In the genomic region with DNA sequence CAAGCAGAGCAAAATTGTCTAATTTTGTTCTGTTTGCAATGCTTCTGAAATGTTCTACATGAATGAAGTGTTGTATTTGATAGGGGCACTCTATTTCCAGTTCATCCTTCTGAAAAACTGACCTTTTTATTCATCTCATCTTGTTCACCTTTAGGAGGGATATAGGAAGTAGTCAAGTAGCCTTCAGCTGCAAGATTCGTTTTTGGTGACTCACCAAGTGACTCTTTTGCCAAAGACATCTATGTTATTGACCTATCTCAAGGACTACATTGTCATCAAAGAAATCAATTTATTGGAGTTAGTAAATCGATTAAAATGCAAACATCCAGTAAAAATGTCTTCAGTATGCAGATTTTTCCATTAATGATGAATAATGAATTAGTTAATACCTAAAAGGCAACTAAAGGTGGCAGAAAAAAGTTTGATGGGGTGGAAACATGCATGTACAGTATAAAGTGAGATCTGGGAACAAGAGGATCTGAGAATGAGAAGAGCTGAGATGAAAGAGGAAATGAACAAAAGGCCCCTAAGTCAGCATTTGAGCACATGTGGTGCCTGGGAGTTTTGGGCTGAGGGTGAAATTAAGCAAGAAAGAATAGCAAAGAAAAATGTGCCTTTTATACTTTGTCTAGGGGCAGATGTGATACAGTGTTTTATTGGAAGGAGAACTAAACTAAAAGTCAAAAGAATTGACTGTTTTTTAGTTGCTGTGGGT, we compare ENCODE assay signal across 19 cellular contexts.
DNase-seq lines count a peak whose midpoint lies in the region; ATAC-seq and TF ChIP-seq lines count a peak whose summit lies in the region.
"Had no signal": no experiment of that assay in that cellular context is flagged by ENCODE, and none has a peak within 500 bp of the region (broad histone marks: within the 10 kb centered on the region; RNA-seq: fewer than 3 reads in every experiment).

No MANE protein-coding gene starts in this region.

- H3K4me1 ChIP-seq in neural progenitor cell, result peaks cover 3% of the 10 kb centered on the region
- H3K4me1 ChIP-seq in thyroid gland, result no peaks in the 10 kb centered on the region

- no peaks in the 10 kb centered on the region for H4K20me1 ChIP-seq in neural progenitor cell (ENCODE audit: low read depth)

- H3K27me3 Mint-ChIP-seq in neural progenitor cell (ENCODE audit: insufficient read depth, low read depth), result no peaks in the 10 kb centered on the region
- H3K27me3 Mint-ChIP-seq: activated naive CD8-positive, alpha-beta T cell treated with anti-CD3 and anti-CD28 coated beads, Interleukin-2, amount 10 ng/mL, durations not matched to agents 7 days and 5 days; natural killer cell treated with Interleukin-12 subunit alpha and Interleukin-12 subunit beta and Interleukin-15 and Interleukin-18, amount 100 ng/mL, for 72 hours had no signal

- H3K9me3 ChIP-seq in neural progenitor cell (ENCODE audit: low read depth) (no peaks in the 10 kb centered on the region), thyroid gland (no peaks in the 10 kb centered on the region)

- H3K27ac Mint-ChIP-seq in neural progenitor cell, result no peak overlapping the region
- H3K27ac Mint-ChIP-seq: activated naive CD8-positive, alpha-beta T cell treated with anti-CD3 and anti-CD28 coated beads, Interleukin-2, amount 10 ng/mL, durations not matched to agents 7 days and 5 days; activated T-helper 1 cell treated with anti-CD3 and anti-CD28 coated beads, Interleukin-12 subunit alpha, Interleukin-12 subunit beta, Interleukin-2, Interleukin-4 antibody, amounts not matched to agents 30 ng/mL and 10 ng/mL and 1 ng/mL, durations not matched to agents 14 hours and 24 hours and 36 hours; natural killer cell treated with Interleukin-12 subunit alpha and Interleukin-12 subunit beta and Interleukin-15 and Interleukin-18, amount 100 ng/mL, for 72 hours had no signal

- H2AFZ ChIP-seq in neural progenitor cell (replicated peaks), result peak overlapping the region; percentile 78

- ATAC-seq in GM18867 (IDR thresholded peaks at IDR 0.05; ENCODE audit: unreplicated experiment) (peak; percentile 65), HG02884 (IDR thresholded peaks at IDR 0.05; ENCODE audit: unreplicated experiment) (peak; percentile 61), HG02642 (IDR thresholded peaks at IDR 0.05; ENCODE audit: poor library complexity, unreplicated experiment) (no peak)
- ATAC-seq: natural killer cell treated with Interleukin-12 subunit alpha and Interleukin-12 subunit beta and Interleukin-15 and Interleukin-18, amount 100 ng/mL, for 72 hours had no signal

- intact Hi-C loops in thyroid gland (cut with DNase I), result no loop called here

- no peaks in the 10 kb centered on the region for H3K9me3 Mint-ChIP-seq in neural progenitor cell
- H3K9me3 Mint-ChIP-seq: activated naive CD8-positive, alpha-beta T cell treated with anti-CD3 and anti-CD28 coated beads, Interleukin-2, amount 10 ng/mL, durations not matched to agents 7 days and 5 days; activated T-helper 1 cell treated with anti-CD3 and anti-CD28 coated beads, Interleukin-12 subunit alpha, Interleukin-12 subunit beta, Interleukin-2, Interleukin-4 antibody, amounts not matched to agents 30 ng/mL and 10 ng/mL and 1 ng/mL, durations not matched to agents 14 hours and 24 hours and 36 hours had no signal

- no peak overlapping the region for H3K27ac ChIP-seq in neural progenitor cell
- H3K27ac ChIP-seq in thyroid gland, result no peak overlapping the region

- H3K4me3 Mint-ChIP-seq in neural progenitor cell, result no peak overlapping the region
- H3K4me3 Mint-ChIP-seq: activated naive CD8-positive, alpha-beta T cell treated with anti-CD3 and anti-CD28 coated beads, Interleukin-2, amount 10 ng/mL, durations not matched to agents 7 days and 5 days; activated T-helper 1 cell treated with anti-CD3 and anti-CD28 coated beads, Interleukin-12 subunit alpha, Interleukin-12 subunit beta, Interleukin-2, Interleukin-4 antibody, amounts not matched to agents 30 ng/mL and 10 ng/mL and 1 ng/mL, durations not matched to agents 14 hours and 24 hours and 36 hours; natural killer cell treated with Interleukin-12 subunit alpha and Interleukin-12 subunit beta and Interleukin-15 and Interleukin-18, amount 100 ng/mL, for 72 hours had no signal

- H3K27me3 ChIP-seq in neural progenitor cell (no peaks in the 10 kb centered on the region), thyroid gland (no peaks in the 10 kb centered on the region)

- H3F3A ChIP-seq in neural progenitor cell (ENCODE audit: low read depth), result no peaks in the 10 kb centered on the region

- no peak for TF ChIP-seq CTCF in neural progenitor cell (IDR thresholded peaks at IDR 0.05)
- TF ChIP-seq CTCF in thyroid gland (IDR thresholded peaks at IDR 0.05), result no peak

- WGBS in thyroid gland, 2 donors, result 71 to 83% methylated on average over 2 of the region's 2 CpGs

- peaks cover 7% of the 10 kb centered on the region for H3K4me1 Mint-ChIP-seq in neural progenitor cell
- H3K4me1 Mint-ChIP-seq: activated naive CD8-positive, alpha-beta T cell treated with anti-CD3 and anti-CD28 coated beads, Interleukin-2, amount 10 ng/mL, durations not matched to agents 7 days and 5 days had no signal

- H3K36me3 Mint-ChIP-seq in neural progenitor cell, result no peaks in the 10 kb centered on the region
- H3K36me3 Mint-ChIP-seq: activated naive CD8-positive, alpha-beta T cell treated with anti-CD3 and anti-CD28 coated beads, Interleukin-2, amount 10 ng/mL, durations not matched to agents 7 days and 5 days; natural killer cell treated with Interleukin-12 subunit alpha and Interleukin-12 subunit beta and Interleukin-15 and Interleukin-18, amount 100 ng/mL, for 72 hours had no signal

- no peak overlapping the region for H3K4me2 ChIP-seq in neural progenitor cell

- H3K36me3 ChIP-seq in neural progenitor cell, result no peaks in the 10 kb centered on the region
- no peaks in the 10 kb centered on the region for H3K36me3 ChIP-seq in thyroid gland

- H3K9ac ChIP-seq in neural progenitor cell, result no peak overlapping the region

- DNase-seq in NOMO-1 (lab: John Stamatoyannopoulos, UW; ENCODE audit: unreplicated experiment in 2 of 2), result peak; percentile 31 to 49
- DNase-seq in neural progenitor cell (ENCODE audit: low spot score), result peak; percentile 5
- no peak for DNase-seq in thyroid gland
- no peak for DNase-seq in stimulated activated CD4-positive, alpha-beta T cell treated with anti-CD3 and anti-CD28 coated beads, Interleukin-2, amount 100 ng/mL, for 48 hours
- DNase-seq: activated naive CD8-positive, alpha-beta T cell treated with anti-CD3 and anti-CD28 coated beads, Interleukin-2, amount 10 ng/mL, durations not matched to agents 7 days and 5 days; dermis blood vessel endothelial cell; foreskin melanocyte; mesenchymal stem cell; NCI-H1694 treated with DMSO at 0.1 percent for 48 hours; NCI-H226; NK-92 treated with Interleukin-12 subunit alpha and Interleukin-12 subunit beta, amount 100 ng/mL, for 24 hours; posterior cingulate gyrus; Right ventricle myocardium superior; stimulated activated CD4-positive, alpha-beta T cell treated with anti-CD3 and anti-CD28 coated beads, Interleukin-2, amount 100 ng/mL, for 24 hours had no signal

- H3K79me2 ChIP-seq in neural progenitor cell (ENCODE audit: low read depth), result no peaks in the 10 kb centered on the region

- H3K4me3 ChIP-seq in neural progenitor cell, result no peak overlapping the region
- H3K4me3 ChIP-seq in thyroid gland (replicated peaks in 1 of 3), result no peak overlapping the region

- no peak for TF ChIP-seq POLR2A in thyroid gland (IDR thresholded peaks at IDR 0.05)

Comparison
In these comparisons a context has a peak if more than half of its experiments do, and no peak if none do; other contexts are left out.
1. DNase-seq: peak in NOMO-1 (2 of 2) and neural progenitor cell (single experiment); none in thyroid gland (0 of 2) and stimulated activated CD4-positive, alpha-beta T cell treated with anti-CD3 and anti-CD28 coated beads, Interleukin-2, amount 100 ng/mL, for 48 hours (0 of 2).